ENCODE assay signal across 1 cellular context in the genomic region with DNA sequence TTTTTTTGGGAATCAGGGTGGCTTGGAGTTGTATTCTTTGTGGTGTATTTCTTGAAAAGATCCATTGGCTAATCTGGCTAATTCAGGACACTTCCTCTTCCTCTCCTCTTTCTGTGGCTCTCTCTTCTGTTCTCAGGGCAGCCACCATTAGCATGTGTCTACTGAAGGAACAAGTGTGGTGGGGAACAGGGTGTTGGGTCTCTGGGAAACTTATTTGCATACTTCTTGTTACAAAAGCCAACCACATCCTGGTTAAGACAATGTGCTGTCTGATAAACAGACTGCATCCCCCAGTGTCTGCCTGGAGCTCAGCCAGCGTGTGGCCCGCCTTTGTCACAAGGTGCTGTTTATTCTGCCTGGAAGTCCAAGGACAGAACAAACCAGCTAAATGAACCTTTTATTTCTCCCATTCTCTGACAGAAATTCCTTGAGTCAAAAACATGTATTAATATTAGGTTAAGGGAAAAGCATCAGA.
A peak's percentile ranks its signal among the peaks of the same experiment; 100 is the strongest.
TF ChIP-seq lines count a peak whose summit lies in the region.

No MANE protein-coding gene starts in this region.

TF ChIP-seq in K562, 482 proteins besides CTCF, POLR2A, EP300 and RAD21 (continued from another document and continues in another):
- TF ChIP-seq SRSF9 (IDR thresholded peaks at IDR 0.05; ENCODE audit: borderline replicate concordance, low read depth, low read length) (no peak), SAFB2 (IDR thresholded peaks at IDR 0.05; ENCODE audit: borderline replicate concordance, low read depth, low read length, severe bottlenecking) (no peak), HDAC3 (IDR thresholded peaks at IDR 0.05; ENCODE audit: borderline replicate concordance, partially characterized antibody) (peak; percentile 56), EP400 (IDR thresholded peaks at IDR 0.05) (peak; percentile 79), LCOR (CRISPR knock-in tag; IDR thresholded peaks at IDR 0.05) (peak; percentile 45; the same call in 1 of the 2 replicates), PHTF2 (CRISPR knock-in tag; IDR thresholded peaks at IDR 0.05) (no peak), ZFP1 (CRISPR knock-in tag; IDR thresholded peaks at IDR 0.05) (no peak), MYNN (IDR thresholded peaks at IDR 0.05) (no peak), MYNN (CRISPR knock-in tag; IDR thresholded peaks at IDR 0.05) (no peak), JUND (IDR thresholded peaks at IDR 0.05; ENCODE audit: borderline replicate concordance, low read depth, low read length) (0 out of 2 replicates have a peak, but pooled peaks have one; percentile 46), JUND (tag; IDR thresholded peaks at IDR 0.05; ENCODE audit: borderline replicate concordance, low read depth, low read length) (peak; percentile 32; the same call in 2 of the 3 replicates), NFE2L1 (tag; IDR thresholded peaks at IDR 0.05; ENCODE audit: borderline replicate concordance, low read depth) (no peak), DMBX1 (CRISPR knock-in tag; IDR thresholded peaks at IDR 0.05; ENCODE audit: borderline replicate concordance) (no peak), MCM5 (IDR thresholded peaks at IDR 0.05; ENCODE audit: low read depth) (no peak), RBFOX2 (IDR thresholded peaks at IDR 0.05; ENCODE audit: low read depth, low read length) (peak; percentile 45; the same call in 1 of the 2 replicates), ILF3 (IDR thresholded peaks at IDR 0.05; ENCODE audit: borderline replicate concordance) (no peak), ARHGAP35 (IDR thresholded peaks at IDR 0.05; ENCODE audit: partially characterized antibody) (no peak), SUPT5H (IDR thresholded peaks at IDR 0.05) (no peak), TRIM28 (IDR thresholded peaks at IDR 0.05) (no peak), SAP30 (IDR thresholded peaks at IDR 0.05; ENCODE audit: borderline replicate concordance, insufficient read depth, low read depth, low read length, poor library complexity, severe bottlenecking) (no peak), KHSRP (IDR thresholded peaks at IDR 0.05) (no peak), FOXA3 (CRISPR knock-in tag; conservative IDR thresholded peaks at IDR 0.05 in 1 of 2, IDR thresholded peaks at IDR 0.05 in 1 of 2) (peak; percentile 86 to 95), MBD2 (IDR thresholded peaks at IDR 0.05; ENCODE audit: borderline replicate concordance, low read depth) (no peak), SIN3A (IDR thresholded peaks at IDR 0.05; ENCODE audit: borderline replicate concordance in 2 of 2, control insufficient read depth in 1 of 2, low read depth in 2 of 2, low read length in 2 of 2) (no peak), TCFL5 (CRISPR knock-in tag; conservative IDR thresholded peaks at IDR 0.05) (no peak), E2F3 (CRISPR knock-in tag; IDR thresholded peaks at IDR 0.05) (no peak), PHF20 (IDR thresholded peaks at IDR 0.05; ENCODE audit: partially characterized antibody) (no peak), SP2 (IDR thresholded peaks at IDR 0.05; ENCODE audit: extremely low read depth, low read depth, low read length, poor library complexity, severe bottlenecking) (no peak)
- TF ChIP-seq, protein P1, sequence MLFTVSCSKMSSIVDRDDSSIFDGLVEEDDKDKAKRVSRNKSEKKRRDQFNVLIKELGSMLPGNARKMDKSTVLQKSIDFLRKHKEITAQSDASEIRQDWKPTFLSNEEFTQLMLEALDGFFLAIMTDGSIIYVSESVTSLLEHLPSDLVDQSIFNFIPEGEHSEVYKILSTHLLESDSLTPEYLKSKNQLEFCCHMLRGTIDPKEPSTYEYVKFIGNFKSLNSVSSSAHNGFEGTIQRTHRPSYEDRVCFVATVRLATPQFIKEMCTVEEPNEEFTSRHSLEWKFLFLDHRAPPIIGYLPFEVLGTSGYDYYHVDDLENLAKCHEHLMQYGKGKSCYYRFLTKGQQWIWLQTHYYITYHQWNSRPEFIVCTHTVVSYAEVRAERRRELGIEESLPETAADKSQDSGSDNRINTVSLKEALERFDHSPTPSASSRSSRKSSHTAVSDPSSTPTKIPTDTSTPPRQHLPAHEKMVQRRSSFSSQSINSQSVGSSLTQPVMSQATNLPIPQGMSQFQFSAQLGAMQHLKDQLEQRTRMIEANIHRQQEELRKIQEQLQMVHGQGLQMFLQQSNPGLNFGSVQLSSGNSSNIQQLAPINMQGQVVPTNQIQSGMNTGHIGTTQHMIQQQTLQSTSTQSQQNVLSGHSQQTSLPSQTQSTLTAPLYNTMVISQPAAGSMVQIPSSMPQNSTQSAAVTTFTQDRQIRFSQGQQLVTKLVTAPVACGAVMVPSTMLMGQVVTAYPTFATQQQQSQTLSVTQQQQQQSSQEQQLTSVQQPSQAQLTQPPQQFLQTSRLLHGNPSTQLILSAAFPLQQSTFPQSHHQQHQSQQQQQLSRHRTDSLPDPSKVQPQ (CRISPR knock-in tag; IDR thresholded peaks at IDR 0.05; ENCODE audit: borderline replicate concordance) = no peak
- TF ChIP-seq, protein P2, sequence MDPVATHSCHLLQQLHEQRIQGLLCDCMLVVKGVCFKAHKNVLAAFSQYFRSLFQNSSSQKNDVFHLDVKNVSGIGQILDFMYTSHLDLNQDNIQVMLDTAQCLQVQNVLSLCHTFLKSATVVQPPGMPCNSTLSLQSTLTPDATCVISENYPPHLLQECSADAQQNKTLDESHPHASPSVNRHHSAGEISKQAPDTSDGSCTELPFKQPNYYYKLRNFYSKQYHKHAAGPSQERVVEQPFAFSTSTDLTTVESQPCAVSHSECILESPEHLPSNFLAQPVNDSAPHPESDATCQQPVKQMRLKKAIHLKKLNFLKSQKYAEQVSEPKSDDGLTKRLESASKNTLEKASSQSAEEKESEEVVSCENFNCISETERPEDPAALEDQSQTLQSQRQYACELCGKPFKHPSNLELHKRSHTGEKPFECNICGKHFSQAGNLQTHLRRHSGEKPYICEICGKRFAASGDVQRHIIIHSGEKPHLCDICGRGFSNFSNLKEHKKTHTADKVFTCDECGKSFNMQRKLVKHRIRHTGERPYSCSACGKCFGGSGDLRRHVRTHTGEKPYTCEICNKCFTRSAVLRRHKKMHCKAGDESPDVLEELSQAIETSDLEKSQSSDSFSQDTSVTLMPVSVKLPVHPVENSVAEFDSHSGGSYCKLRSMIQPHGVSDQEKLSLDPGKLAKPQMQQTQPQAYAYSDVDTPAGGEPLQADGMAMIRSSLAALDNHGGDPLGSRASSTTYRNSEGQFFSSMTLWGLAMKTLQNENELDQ (CRISPR knock-in tag; IDR thresholded peaks at IDR 0.05; ENCODE audit: borderline replicate concordance) = no peak
- TF ChIP-seq, protein P3, sequence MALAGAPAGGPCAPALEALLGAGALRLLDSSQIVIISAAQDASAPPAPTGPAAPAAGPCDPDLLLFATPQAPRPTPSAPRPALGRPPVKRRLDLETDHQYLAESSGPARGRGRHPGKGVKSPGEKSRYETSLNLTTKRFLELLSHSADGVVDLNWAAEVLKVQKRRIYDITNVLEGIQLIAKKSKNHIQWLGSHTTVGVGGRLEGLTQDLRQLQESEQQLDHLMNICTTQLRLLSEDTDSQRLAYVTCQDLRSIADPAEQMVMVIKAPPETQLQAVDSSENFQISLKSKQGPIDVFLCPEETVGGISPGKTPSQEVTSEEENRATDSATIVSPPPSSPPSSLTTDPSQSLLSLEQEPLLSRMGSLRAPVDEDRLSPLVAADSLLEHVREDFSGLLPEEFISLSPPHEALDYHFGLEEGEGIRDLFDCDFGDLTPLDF (CRISPR knock-in tag; IDR thresholded peaks at IDR 0.05) = 0 out of 2 replicates have a peak, but pooled peaks have one; percentile 33
- TF ChIP-seq, protein P4, sequence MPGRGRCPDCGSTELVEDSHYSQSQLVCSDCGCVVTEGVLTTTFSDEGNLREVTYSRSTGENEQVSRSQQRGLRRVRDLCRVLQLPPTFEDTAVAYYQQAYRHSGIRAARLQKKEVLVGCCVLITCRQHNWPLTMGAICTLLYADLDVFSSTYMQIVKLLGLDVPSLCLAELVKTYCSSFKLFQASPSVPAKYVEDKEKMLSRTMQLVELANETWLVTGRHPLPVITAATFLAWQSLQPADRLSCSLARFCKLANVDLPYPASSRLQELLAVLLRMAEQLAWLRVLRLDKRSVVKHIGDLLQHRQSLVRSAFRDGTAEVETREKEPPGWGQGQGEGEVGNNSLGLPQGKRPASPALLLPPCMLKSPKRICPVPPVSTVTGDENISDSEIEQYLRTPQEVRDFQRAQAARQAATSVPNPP (IDR thresholded peaks at IDR 0.05; ENCODE audit: borderline replicate concordance, insufficient read depth, insufficient read length) = no peak
- TF ChIP-seq, protein P5, sequence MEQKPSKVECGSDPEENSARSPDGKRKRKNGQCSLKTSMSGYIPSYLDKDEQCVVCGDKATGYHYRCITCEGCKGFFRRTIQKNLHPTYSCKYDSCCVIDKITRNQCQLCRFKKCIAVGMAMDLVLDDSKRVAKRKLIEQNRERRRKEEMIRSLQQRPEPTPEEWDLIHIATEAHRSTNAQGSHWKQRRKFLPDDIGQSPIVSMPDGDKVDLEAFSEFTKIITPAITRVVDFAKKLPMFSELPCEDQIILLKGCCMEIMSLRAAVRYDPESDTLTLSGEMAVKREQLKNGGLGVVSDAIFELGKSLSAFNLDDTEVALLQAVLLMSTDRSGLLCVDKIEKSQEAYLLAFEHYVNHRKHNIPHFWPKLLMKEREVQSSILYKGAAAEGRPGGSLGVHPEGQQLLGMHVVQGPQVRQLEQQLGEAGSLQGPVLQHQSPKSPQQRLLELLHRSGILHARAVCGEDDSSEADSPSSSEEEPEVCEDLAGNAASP (IDR thresholded peaks at IDR 0.05) = no peak
- TF ChIP-seq, protein P6, sequence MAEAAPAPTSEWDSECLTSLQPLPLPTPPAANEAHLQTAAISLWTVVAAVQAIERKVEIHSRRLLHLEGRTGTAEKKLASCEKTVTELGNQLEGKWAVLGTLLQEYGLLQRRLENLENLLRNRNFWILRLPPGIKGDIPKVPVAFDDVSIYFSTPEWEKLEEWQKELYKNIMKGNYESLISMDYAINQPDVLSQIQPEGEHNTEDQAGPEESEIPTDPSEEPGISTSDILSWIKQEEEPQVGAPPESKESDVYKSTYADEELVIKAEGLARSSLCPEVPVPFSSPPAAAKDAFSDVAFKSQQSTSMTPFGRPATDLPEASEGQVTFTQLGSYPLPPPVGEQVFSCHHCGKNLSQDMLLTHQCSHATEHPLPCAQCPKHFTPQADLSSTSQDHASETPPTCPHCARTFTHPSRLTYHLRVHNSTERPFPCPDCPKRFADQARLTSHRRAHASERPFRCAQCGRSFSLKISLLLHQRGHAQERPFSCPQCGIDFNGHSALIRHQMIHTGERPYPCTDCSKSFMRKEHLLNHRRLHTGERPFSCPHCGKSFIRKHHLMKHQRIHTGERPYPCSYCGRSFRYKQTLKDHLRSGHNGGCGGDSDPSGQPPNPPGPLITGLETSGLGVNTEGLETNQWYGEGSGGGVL (CRISPR knock-in tag; IDR thresholded peaks at IDR 0.05) = no peak
- TF ChIP-seq, protein P7, sequence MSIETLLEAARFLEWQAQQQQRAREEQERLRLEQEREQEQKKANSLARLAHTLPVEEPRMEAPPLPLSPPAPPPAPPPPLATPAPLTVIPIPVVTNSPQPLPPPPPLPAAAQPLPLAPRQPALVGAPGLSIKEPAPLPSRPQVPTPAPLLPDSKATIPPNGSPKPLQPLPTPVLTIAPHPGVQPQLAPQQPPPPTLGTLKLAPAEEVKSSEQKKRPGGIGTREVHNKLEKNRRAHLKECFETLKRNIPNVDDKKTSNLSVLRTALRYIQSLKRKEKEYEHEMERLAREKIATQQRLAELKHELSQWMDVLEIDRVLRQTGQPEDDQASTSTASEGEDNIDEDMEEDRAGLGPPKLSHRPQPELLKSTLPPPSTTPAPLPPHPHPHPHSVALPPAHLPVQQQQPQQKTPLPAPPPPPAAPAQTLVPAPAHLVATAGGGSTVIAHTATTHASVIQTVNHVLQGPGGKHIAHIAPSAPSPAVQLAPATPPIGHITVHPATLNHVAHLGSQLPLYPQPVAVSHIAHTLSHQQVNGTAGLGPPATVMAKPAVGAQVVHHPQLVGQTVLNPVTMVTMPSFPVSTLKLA (conservative IDR thresholded peaks at IDR 0.05) = peak; percentile 26 to 62; a peak in 3 of 4 replicates
- TF ChIP-seq, protein P8, sequence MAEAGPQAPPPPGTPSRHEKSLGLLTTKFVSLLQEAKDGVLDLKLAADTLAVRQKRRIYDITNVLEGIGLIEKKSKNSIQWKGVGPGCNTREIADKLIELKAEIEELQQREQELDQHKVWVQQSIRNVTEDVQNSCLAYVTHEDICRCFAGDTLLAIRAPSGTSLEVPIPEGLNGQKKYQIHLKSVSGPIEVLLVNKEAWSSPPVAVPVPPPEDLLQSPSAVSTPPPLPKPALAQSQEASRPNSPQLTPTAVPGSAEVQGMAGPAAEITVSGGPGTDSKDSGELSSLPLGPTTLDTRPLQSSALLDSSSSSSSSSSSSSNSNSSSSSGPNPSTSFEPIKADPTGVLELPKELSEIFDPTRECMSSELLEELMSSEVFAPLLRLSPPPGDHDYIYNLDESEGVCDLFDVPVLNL (CRISPR knock-in tag; IDR thresholded peaks at IDR 0.05; ENCODE audit: low read depth) = no peak
- TF ChIP-seq, protein P9, sequence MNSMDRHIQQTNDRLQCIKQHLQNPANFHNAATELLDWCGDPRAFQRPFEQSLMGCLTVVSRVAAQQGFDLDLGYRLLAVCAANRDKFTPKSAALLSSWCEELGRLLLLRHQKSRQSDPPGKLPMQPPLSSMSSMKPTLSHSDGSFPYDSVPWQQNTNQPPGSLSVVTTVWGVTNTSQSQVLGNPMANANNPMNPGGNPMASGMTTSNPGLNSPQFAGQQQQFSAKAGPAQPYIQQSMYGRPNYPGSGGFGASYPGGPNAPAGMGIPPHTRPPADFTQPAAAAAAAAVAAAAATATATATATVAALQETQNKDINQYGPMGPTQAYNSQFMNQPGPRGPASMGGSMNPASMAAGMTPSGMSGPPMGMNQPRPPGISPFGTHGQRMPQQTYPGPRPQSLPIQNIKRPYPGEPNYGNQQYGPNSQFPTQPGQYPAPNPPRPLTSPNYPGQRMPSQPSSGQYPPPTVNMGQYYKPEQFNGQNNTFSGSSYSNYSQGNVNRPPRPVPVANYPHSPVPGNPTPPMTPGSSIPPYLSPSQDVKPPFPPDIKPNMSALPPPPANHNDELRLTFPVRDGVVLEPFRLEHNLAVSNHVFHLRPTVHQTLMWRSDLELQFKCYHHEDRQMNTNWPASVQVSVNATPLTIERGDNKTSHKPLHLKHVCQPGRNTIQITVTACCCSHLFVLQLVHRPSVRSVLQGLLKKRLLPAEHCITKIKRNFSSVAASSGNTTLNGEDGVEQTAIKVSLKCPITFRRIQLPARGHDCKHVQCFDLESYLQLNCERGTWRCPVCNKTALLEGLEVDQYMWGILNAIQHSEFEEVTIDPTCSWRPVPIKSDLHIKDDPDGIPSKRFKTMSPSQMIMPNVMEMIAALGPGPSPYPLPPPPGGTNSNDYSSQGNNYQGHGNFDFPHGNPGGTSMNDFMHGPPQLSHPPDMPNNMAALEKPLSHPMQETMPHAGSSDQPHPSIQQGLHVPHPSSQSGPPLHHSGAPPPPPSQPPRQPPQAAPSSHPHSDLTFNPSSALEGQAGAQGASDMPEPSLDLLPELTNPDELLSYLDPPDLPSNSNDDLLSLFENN (IDR thresholded peaks at IDR 0.05; ENCODE audit: low read depth in 2 of 2, low read length in 2 of 2) = 0 out of 4 replicates have a peak, but pooled peaks of 1 of the 2 experiments have one; percentile 35
